In the genomic region with DNA sequence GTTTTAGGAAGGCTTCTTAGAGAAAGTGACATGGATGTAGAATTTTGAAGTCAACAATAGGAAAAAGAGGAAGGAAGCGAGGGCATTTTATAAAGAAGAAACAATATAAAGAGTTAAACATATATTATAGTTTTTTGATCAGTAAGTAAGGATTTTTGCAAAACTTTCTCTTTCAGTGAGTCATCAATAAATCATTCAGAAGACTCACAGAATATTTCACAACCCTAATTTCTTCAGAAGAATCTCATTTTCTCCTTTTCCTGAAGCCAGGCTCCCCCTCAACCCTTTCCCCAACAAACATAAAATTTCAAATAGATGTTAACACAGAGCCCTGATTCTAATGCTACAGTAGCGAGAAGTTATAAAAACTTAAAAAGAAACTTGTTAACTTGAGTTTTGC, we compare ENCODE assay signal across 20 cellular contexts. TPM values are rescaled to one million over a fixed set of nuclear protein-coding genes. Genes with fewer than 3 reads are reported as not detected.
A peak's percentile ranks its signal among the peaks of the same experiment; 100 is the strongest.
DNase-seq lines count a peak whose midpoint lies in the region; ATAC-seq and TF ChIP-seq lines count a peak whose summit lies in the region.
"Had no signal": no experiment of that assay in that cellular context is flagged by ENCODE, and none has a peak within 500 bp of the region (broad histone marks: within the 10 kb centered on the region; RNA-seq: fewer than 3 reads in every experiment).

No MANE protein-coding gene starts in this region.

- no peak overlapping the region for H2BK5ac ChIP-seq in IMR-90 (ENCODE audit: low read depth, low read length, poor library complexity, severe bottlenecking)

- no peak overlapping the region for H4K5ac ChIP-seq in IMR-90 (ENCODE audit: low read depth, low read length)

- no peak overlapping the region for H3K4me2 ChIP-seq in IMR-90 (ENCODE audit: low read depth, low read length)

- TF ChIP-seq POLR2A in IMR-90 (IDR thresholded peaks at IDR 0.05; ENCODE audit: low read depth, low read length), result no peak
- TF ChIP-seq POLR2A in gastroesophageal sphincter (IDR thresholded peaks at IDR 0.05), result no peak

- H3K18ac ChIP-seq in IMR-90 (ENCODE audit: low read depth, low read length), result no peak overlapping the region

- no peak overlapping the region for H3K4ac ChIP-seq in IMR-90 (ENCODE audit: low read depth, low read length)

- DNase-seq in EL (peak; percentile 2), IMR-90 (peak; percentile 2), amniotic epithelial cell (ENCODE audit: low read depth) (peak; percentile 20), iris pigment epithelial cell (ENCODE audit: low read depth) (peak; percentile 35), ACHN (no peak)
- DNase-seq: Calu3; CD8-positive, alpha-beta memory T cell; DMS153; GDM1; MM.1S; NCI-H1105 treated with DMSO at 0.1 percent for 48 hours; NCI-H2029 treated with DMSO at 0.1 percent for 48 hours; NCI-H345; NCI-H524 treated with DMSO at 0.1 percent for 48 hours; NCI-H82; OCI-M1; Right ventricle myocardium superior had no signal

- H2BK120ac ChIP-seq in IMR-90 (ENCODE audit: low read depth, low read length), result no peak overlapping the region

- H4K8ac ChIP-seq in IMR-90 (ENCODE audit: low read depth in 2 of 2, low read length in 2 of 2), result no peak overlapping the region

- no CpG with 5 or more reads among the region's 2 CpGs for WGBS in IMR-90 (ENCODE audit: extremely low coverage in 2 of 2, insufficient read length in 1 of 2), 2 experiments
- 85 to 92% methylated on average over 2 of the region's 2 CpGs for WGBS in gastroesophageal sphincter (ENCODE audit: low coverage in 1 of 2), 2 donors

- H3K23ac ChIP-seq in IMR-90 (ENCODE audit: low read depth, low read length), result no peak overlapping the region

- no peak overlapping the region for H3K4me3 ChIP-seq in IMR-90 (ENCODE audit: insufficient read depth, low read depth, low read length)
- no peak overlapping the region for H3K4me3 ChIP-seq in gastroesophageal sphincter

- peaks cover 2% of the 10 kb centered on the region; the same call in 1 of the 2 replicates for H4K20me1 ChIP-seq in IMR-90 (ENCODE audit: insufficient read depth, low read length)

- TF ChIP-seq RAD21 in IMR-90 (IDR thresholded peaks at IDR 0.05; ENCODE audit: low read length), result no peak

- no peak overlapping the region for H3K9ac ChIP-seq in IMR-90 (ENCODE audit: low read depth, low read length)

- no peaks in the 10 kb centered on the region for H3K9me1 ChIP-seq in IMR-90 (ENCODE audit: insufficient read depth, low read length)

- no peak for TF ChIP-seq EP300 in gastroesophageal sphincter (IDR thresholded peaks at IDR 0.05)

- H3K4me1 ChIP-seq in IMR-90 (ENCODE audit: control insufficient read depth, insufficient read depth, low read length) (no peaks in the 10 kb centered on the region), gastroesophageal sphincter (peaks cover 0 to under 1% (median 0%) of the 10 kb centered on the region in 3 donors)

- H3K27ac ChIP-seq in IMR-90 (ENCODE audit: insufficient read depth, low read length) (no peak overlapping the region), gastroesophageal sphincter (no peak overlapping the region)
- H3K27ac ChIP-seq: C4-2B had no signal

- no peak overlapping the region for H2BK15ac ChIP-seq in IMR-90 (ENCODE audit: low read depth, low read length)

- H2AK9ac ChIP-seq in IMR-90 (replicated peaks; ENCODE audit: low read depth, low read length, poor library complexity), result no peak overlapping the region

- H3K79me1 ChIP-seq in IMR-90 (ENCODE audit: low read depth in 1 of 2, low read length in 2 of 2), result peaks cover 5 to 7% of the 10 kb centered on the region in 2 experiments

- no peak overlapping the region for H2AK5ac ChIP-seq in IMR-90 (ENCODE audit: low read depth, low read length)

- H3K14ac ChIP-seq in IMR-90 (replicated peaks; ENCODE audit: low read depth, low read length), result no peak overlapping the region

- dilution Hi-C loops in IMR-90 (cut with HindIII; ENCODE audit: low sequenced_read_pairs, unreplicated experiment), result no loop called here

- CTCF ChIA-PET in IMR-90 (lab: Yijun Ruan, JAX), result no interaction called here

- POLR2A ChIA-PET in IMR-90 (lab: Charles Lee; ENCODE audit: unreplicated experiment), result no interaction called here

- H3K9me3 ChIP-seq in IMR-90 (ENCODE audit: control insufficient read depth, insufficient read depth, low read length) (no peaks in the 10 kb centered on the region), gastroesophageal sphincter (no peaks in the 10 kb centered on the region)

- no peak for ATAC-seq in IMR-90 (ENCODE audit: low read depth)
- no peak for ATAC-seq in gastroesophageal sphincter
- no peak for ATAC-seq in GM18498 (IDR thresholded peaks at IDR 0.05; ENCODE audit: unreplicated experiment)

- in situ Hi-C loops in IMR-90 (cut with MboI; ENCODE audit: low sequenced_read_pairs), result no loop called here
- in situ Hi-C loops in ACHN (cut with HindIII; ENCODE audit: low pct_ligation_motif_present, low pct_unique_long_range_greater_than_20kb, low sequenced_read_pairs), result no loop called here

- no peak overlapping the region for H3K56ac ChIP-seq in IMR-90 (ENCODE audit: extremely low read depth, insufficient read depth, low read length)

- no peak overlapping the region for H2AFZ ChIP-seq in IMR-90 (replicated peaks; ENCODE audit: low read length, poor library complexity)

- no peak overlapping the region for H4K91ac ChIP-seq in IMR-90 (ENCODE audit: insufficient read depth, low read depth, low read length)

- H2BK20ac ChIP-seq in IMR-90 (ENCODE audit: low read depth, low read length), result no peak overlapping the region

- no TSS peak for BruUV-seq in IMR-90 (replicated peaks; lab: Mats Ljungman, UMichigan)

- H3K36me3 ChIP-seq in IMR-90 (ENCODE audit: control insufficient read depth, insufficient read depth, low read length), result no peaks in the 10 kb centered on the region
- H3K36me3 ChIP-seq in gastroesophageal sphincter, result no peaks in the 10 kb centered on the region

- intact Hi-C loops in IMR-90 (cut with micrococcal nuclease), result no loop called here

- H3K27me3 ChIP-seq in IMR-90 (ENCODE audit: control insufficient read depth, insufficient read depth, low read length) (no peaks in the 10 kb centered on the region), gastroesophageal sphincter (no peaks in the 10 kb centered on the region)

- TF ChIP-seq CTCF in IMR-90 (conservative IDR thresholded peaks at IDR 0.05; ENCODE audit: low read depth, low read length) (no peak), gastroesophageal sphincter (IDR thresholded peaks at IDR 0.05) (no peak)

TF ChIP-seq in IMR-90, 13 proteins besides CTCF, POLR2A, EP300 and RAD21:
- TF ChIP-seq, protein P1, sequence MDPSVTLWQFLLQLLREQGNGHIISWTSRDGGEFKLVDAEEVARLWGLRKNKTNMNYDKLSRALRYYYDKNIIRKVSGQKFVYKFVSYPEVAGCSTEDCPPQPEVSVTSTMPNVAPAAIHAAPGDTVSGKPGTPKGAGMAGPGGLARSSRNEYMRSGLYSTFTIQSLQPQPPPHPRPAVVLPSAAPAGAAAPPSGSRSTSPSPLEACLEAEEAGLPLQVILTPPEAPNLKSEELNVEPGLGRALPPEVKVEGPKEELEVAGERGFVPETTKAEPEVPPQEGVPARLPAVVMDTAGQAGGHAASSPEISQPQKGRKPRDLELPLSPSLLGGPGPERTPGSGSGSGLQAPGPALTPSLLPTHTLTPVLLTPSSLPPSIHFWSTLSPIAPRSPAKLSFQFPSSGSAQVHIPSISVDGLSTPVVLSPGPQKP (IDR thresholded peaks at IDR 0.05; ENCODE audit: borderline replicate concordance, low read depth, low read length), result no peak
- peak; percentile 60 for TF ChIP-seq CEBPB (IDR thresholded peaks at IDR 0.05; ENCODE audit: low read depth, low read length)

RNA-seq across cellular contexts. Expression of a gene that starts 4.3 kb away (rescaled TPM):
- total RNA-seq in IMR-90 (2012; rRNA removed) (91.4 and 210 TPM in 2 replicates), gastroesophageal sphincter (100 to 1,000 TPM; 515 to 818 (median 708) TPM)
- polyA plus RNA-seq in IMR-90 (2012; rRNA removed), result 544 and 564 TPM in 2 replicates
- 109 and 216 TPM in 2 replicates for polyA plus RNA-seq in IMR-90 (2012; cell fraction: cytosol; rRNA removed)
- polyA plus RNA-seq in IMR-90 (2012; cell fraction: nucleus; rRNA removed; ENCODE audit: low replicate concordance), result 18.1 and 143 TPM in 2 replicates
